Comparison of ENCODE assay signal across 9 cellular contexts in the genomic region with DNA sequence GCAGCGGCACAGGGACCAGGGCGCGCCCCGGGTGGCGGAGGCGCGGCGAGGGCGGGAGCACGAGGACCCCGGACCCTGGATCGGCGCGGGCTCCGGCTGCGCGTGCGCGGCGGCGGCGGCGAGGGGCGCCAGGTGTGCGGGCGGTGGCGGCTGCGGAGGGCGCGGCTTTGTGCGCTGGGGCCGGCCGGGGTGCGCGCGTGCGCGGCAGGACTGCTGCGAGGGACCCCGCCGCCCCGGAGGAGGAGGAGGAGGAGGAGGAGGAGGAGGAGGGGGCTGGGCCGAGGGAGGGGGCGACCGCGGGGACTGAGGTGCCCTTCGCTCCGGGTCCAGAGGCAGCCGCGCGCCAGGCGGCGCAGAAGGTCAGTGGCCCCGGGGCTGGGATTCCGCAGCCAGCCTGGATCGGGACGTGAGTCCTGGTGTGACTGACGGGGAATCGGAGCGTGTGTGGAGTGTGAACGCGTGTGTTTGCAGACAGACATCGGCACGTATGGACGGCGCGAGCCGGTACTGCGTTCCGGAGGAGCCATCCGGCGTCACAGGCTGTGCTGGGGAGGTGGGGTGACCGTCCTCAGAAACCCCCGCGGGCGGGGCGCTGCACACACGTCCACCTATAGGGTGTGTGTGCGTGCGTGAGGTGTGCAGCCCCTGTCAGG. TPM values are rescaled to one million over a fixed set of nuclear protein-coding genes. Genes with fewer than 3 reads are reported as not detected.
DNase-seq lines count a peak whose midpoint lies in the region; ATAC-seq and TF ChIP-seq lines count a peak whose summit lies in the region.
"Had no signal": no experiment of that assay in that cellular context is flagged by ENCODE, and none has a peak within 500 bp of the region (broad histone marks: within the 10 kb centered on the region; RNA-seq: fewer than 3 reads in every experiment).

No MANE protein-coding gene starts in this region.

- H3K27me3 ChIP-seq in iPS-18a (ENCODE audit: control insufficient read depth, insufficient read depth, low read length) (peaks cover 21% of the 10 kb centered on the region), suprapubic skin (peaks cover 73% of the 10 kb centered on the region)

- 0% methylated on average over 4 of the region's 80 CpGs for WGBS in suprapubic skin

- H3K9me3 ChIP-seq in iPS-18a (ENCODE audit: control insufficient read depth, low read depth, low read length) (no peaks in the 10 kb centered on the region), suprapubic skin (no peaks in the 10 kb centered on the region)

- peak overlapping the region; percentile 48 for H3K9ac ChIP-seq in iPS-18a (ENCODE audit: low read length)

- H3K27ac ChIP-seq in iPS-18a (ENCODE audit: low read length): no peak overlapping the region
- H3K27ac ChIP-seq in suprapubic skin: no peak overlapping the region

- H3K4me1 ChIP-seq in iPS-18a (ENCODE audit: control insufficient read depth, low read depth, low read length): no peaks in the 10 kb centered on the region
- H3K4me1 ChIP-seq in suprapubic skin: peaks cover 10% of the 10 kb centered on the region

- H3K9me3 Mint-ChIP-seq in activated naive CD4-positive, alpha-beta T cell treated with anti-CD3 and anti-CD28 coated beads for 36 hours: no peaks in the 10 kb centered on the region
- no peaks in the 10 kb centered on the region for H3K9me3 Mint-ChIP-seq in T-cell

- no peak overlapping the region for H3K27ac Mint-ChIP-seq in activated naive CD4-positive, alpha-beta T cell treated with anti-CD3 and anti-CD28 coated beads for 36 hours
- no peak overlapping the region for H3K27ac Mint-ChIP-seq in T-cell

- TF ChIP-seq POLR2A in suprapubic skin (IDR thresholded peaks at IDR 0.05): no peak

- peaks cover 36% of the 10 kb centered on the region for H3K27me3 Mint-ChIP-seq in activated naive CD4-positive, alpha-beta T cell treated with anti-CD3 and anti-CD28 coated beads for 36 hours (ENCODE audit: low read depth)
- peaks cover 36 to 60% of the 10 kb centered on the region in 2 donors for H3K27me3 Mint-ChIP-seq in T-cell

- peaks cover 9% of the 10 kb centered on the region for H3K4me1 Mint-ChIP-seq in activated naive CD4-positive, alpha-beta T cell treated with anti-CD3 and anti-CD28 coated beads for 36 hours (ENCODE audit: low read depth)
- H3K4me1 Mint-ChIP-seq in T-cell: peaks cover 6 to 22% (median 7%) of the 10 kb centered on the region in 3 donors

- intact Hi-C loops in activated naive CD4-positive, alpha-beta T cell treated with anti-CD3 and anti-CD28 coated beads for 36 hours (cut with micrococcal nuclease): no loop called here

- POLR2A ChIA-PET in T-cell (lab: Charles Lee): no interaction called here

- CTCF ChIA-PET in activated naive CD4-positive, alpha-beta T cell treated with anti-CD3 and anti-CD28 coated beads for 36 hours (lab: Charles Lee): interaction anchor here (1.5 kb wide), 1 partner anchor 10 kb away, joined by 3 read pairs; no protein-coding TSS in a partner anchor
- CTCF ChIA-PET in T-cell (lab: Charles Lee): no interaction called here

- peak; percentile 22 for DNase-seq in activated naive CD4-positive, alpha-beta T cell treated with anti-CD3 and anti-CD28 coated beads for 36 hours
- no peak for DNase-seq in activated naive CD4-positive, alpha-beta T cell treated with anti-CD3 and anti-CD28 coated beads, Interleukin-2, amount 50 U/mL, for 16 hours
- peak in 3 of 34 experiments; percentile 13 to 19 (median 18) for DNase-seq in T-cell
- DNase-seq in suprapubic skin (ENCODE audit: low spot score in 2 of 2): no peak
- no peak for DNase-seq in DMS153 (lab: John Stamatoyannopoulos, UW)

- peak overlapping the region; percentile 55 for H3K4me3 Mint-ChIP-seq in activated naive CD4-positive, alpha-beta T cell treated with anti-CD3 and anti-CD28 coated beads for 36 hours
- peak overlapping the region; percentile 56 to 67 (median 66) for H3K4me3 Mint-ChIP-seq in T-cell

- TF ChIP-seq EP300 in suprapubic skin (IDR thresholded peaks at IDR 0.05): no peak

- H3K36me3 Mint-ChIP-seq in activated naive CD4-positive, alpha-beta T cell treated with anti-CD3 and anti-CD28 coated beads for 36 hours (ENCODE audit: low read depth): no peaks in the 10 kb centered on the region
- no peaks in the 10 kb centered on the region for H3K36me3 Mint-ChIP-seq in T-cell

- H3K4me3 ChIP-seq in iPS-18a (ENCODE audit: low read length) (peak overlapping the region; percentile 82), suprapubic skin (peak overlapping the region; percentile 37)

- peak; percentile 53 to 70 (median 54) for ATAC-seq in T-cell (replicated peaks in 1 of 4)
- no peak for ATAC-seq in GM19463 (IDR thresholded peaks at IDR 0.05; ENCODE audit: unreplicated experiment)
- ATAC-seq in GM18519 (IDR thresholded peaks at IDR 0.05; ENCODE audit: low FRiP score, unreplicated experiment): no peak

- no peak for TF ChIP-seq CTCF in suprapubic skin (IDR thresholded peaks at IDR 0.05)

- H3K36me3 ChIP-seq in iPS-18a (ENCODE audit: control insufficient read depth, low read depth, low read length): no peaks in the 10 kb centered on the region
- H3K36me3 ChIP-seq in suprapubic skin: no peaks in the 10 kb centered on the region

RNA-seq across cellular contexts. Expression of a gene that starts 19.5 kb away (rescaled TPM):
- total RNA-seq in activated naive CD4-positive, alpha-beta T cell treated with anti-CD3 and anti-CD28 coated beads for 36 hours: under 1 TPM; 0.81 to 0.86 TPM
- 10 to 100 TPM in 4 of 5 donors, 1 to 10 TPM in 1; 8.0 to 77.7 (median 13.3) TPM for total RNA-seq in T-cell
- total RNA-seq in suprapubic skin: 10 to 100 TPM; 10.8 to 18.3 (median 12.6) TPM

RNA-seq across cellular contexts. Expression of a gene that starts 27.3 kb away (rescaled TPM):
- under 1 TPM; 0.07 to 0.12 TPM for total RNA-seq in activated naive CD4-positive, alpha-beta T cell treated with anti-CD3 and anti-CD28 coated beads for 36 hours
- total RNA-seq in T-cell (under 1 TPM in 4 of 5 donors, not detected in 1; 0.13 to 0.53 (median 0.27) TPM), suprapubic skin (1 to 10 TPM in 2 of 4 donors, under 1 TPM in 2; 0.42 to 1.6 (median 0.84) TPM)
- total RNA-seq: lung microvascular endothelial cell had no signal

Comparison
In these comparisons a context has a peak if more than half of its experiments do, and no peak if none do; other contexts are left out.
1. ATAC-seq: peak in T-cell (4 of 4); none in GM19463 (single experiment) and GM18519 (single experiment).
2. RNA of a gene that starts 19.5 kb away (total RNA-seq): 8.0 to 77.7 TPM in T-cell and 10.8 to 18.3 TPM in suprapubic skin; 0.81 to 0.86 TPM in activated naive CD4-positive, alpha-beta T cell treated with anti-CD3 and anti-CD28 coated beads for 36 hours; every median in the first group is over 4 times any median in the second.